Comparison of ENCODE assay signal across 8 cellular contexts in genomic region chrX:39196192-39197102, GRCh38.
DNase-seq lines count a peak whose midpoint lies in the region; ATAC-seq and TF ChIP-seq lines count a peak whose summit lies in the region.

No MANE protein-coding gene starts in this region.

- H3K27me3 Mint-ChIP-seq in GM23338 (ENCODE audit: insufficient read depth, low read depth, poor library complexity): peaks cover 1% of the 10 kb centered on the region
- no peaks in the 10 kb centered on the region for H3K27me3 Mint-ChIP-seq in T-helper 17 cell

- no peak overlapping the region; the same call in 1 of the 2 replicates for H2AFZ ChIP-seq in GM23338
- peak overlapping the region; percentile 52 for H2AFZ ChIP-seq in KMS-11 (ENCODE audit: low read depth)

- H3K36me3 Mint-ChIP-seq in GM23338 (ENCODE audit: low read depth) (no peaks in the 10 kb centered on the region), T-helper 17 cell (ENCODE audit: low read depth) (no peaks in the 10 kb centered on the region)

- ATAC-seq in GM23338 (peak; percentile 35; the same call in 1 of the 3 replicates), T-helper 17 cell (peak; percentile 94)

- H3F3A ChIP-seq in GM23338 (replicated peaks; ENCODE audit: low read depth): no peaks in the 10 kb centered on the region

- peak overlapping the region; percentile 26; the same call in 1 of the 2 replicates for H3K4me2 ChIP-seq in GM23338
- H3K4me2 ChIP-seq in KMS-11: peak overlapping the region; percentile 84

- H3K27ac ChIP-seq in GM23338 (ENCODE audit: low read depth): no peak overlapping the region
- H3K27ac ChIP-seq in KMS-11: peak overlapping the region; percentile 97
- no peak overlapping the region for H3K27ac ChIP-seq in dorsolateral prefrontal cortex

- peak; percentile 19 for DNase-seq in NCI-H1092 treated with DMSO at 0.1 percent for 48 hours (lab: John Stamatoyannopoulos, UW)
- no peak for DNase-seq in NCI-H1092 (lab: John Stamatoyannopoulos, UW)
- peak; percentile 6 for DNase-seq in GM23338 (ENCODE audit: low spot score)
- peak in 1 of 3 donors; percentile 16 for DNase-seq in T-helper 17 cell
- DNase-seq in ecto neural progenitor cell (ENCODE audit: low spot score): peak; percentile 32
- DNase-seq in stimulated activated CD8-positive, alpha-beta memory T cell treated with anti-CD3 and anti-CD28 coated beads, Interleukin-7, amount 100 ng/mL, for 4 hours (ENCODE audit: low read depth in 2 of 2): peak; percentile 19 to 31
- DNase-seq in dorsolateral prefrontal cortex: no peak

- H3K9me3 Mint-ChIP-seq in GM23338: no peaks in the 10 kb centered on the region

- peaks cover 23% of the 10 kb centered on the region for H3K4me1 Mint-ChIP-seq in GM23338
- peaks cover 14% of the 10 kb centered on the region for H3K4me1 Mint-ChIP-seq in T-helper 17 cell

- intact Hi-C loops in dorsolateral prefrontal cortex (cut with DNase I): no loop called here

- H3K9ac ChIP-seq in KMS-11: peak overlapping the region; percentile 58; the same call in 1 of the 2 replicates

- H3K27ac Mint-ChIP-seq in GM23338 (no peak overlapping the region), T-helper 17 cell (peak overlapping the region; percentile 75)

- H3K79me2 ChIP-seq in GM23338 (replicated peaks; ENCODE audit: insufficient read depth) (no peaks in the 10 kb centered on the region), KMS-11 (ENCODE audit: insufficient read depth, low read depth) (no peaks in the 10 kb centered on the region)

- no peak for TF ChIP-seq CTCF in GM23338 (conservative IDR thresholded peaks at IDR 0.05; ENCODE audit: low read depth in 2 of 2)
- no peak for TF ChIP-seq CTCF in KMS-11 (conservative IDR thresholded peaks at IDR 0.05; ENCODE audit: low read depth, low read length)
- no peak for TF ChIP-seq CTCF in dorsolateral prefrontal cortex (IDR thresholded peaks at IDR 0.05 in 54 of 56, conservative IDR thresholded peaks at IDR 0.05 in 2 of 56; ENCODE audit: low read depth in 1 of 56, partially characterized antibody in 56 of 56)

- H3K4me3 ChIP-seq in GM23338 (no peak overlapping the region), KMS-11 (IDR thresholded peaks at IDR 0.05; ENCODE audit: insufficient read depth, low read depth, low read length) (no peak overlapping the region), dorsolateral prefrontal cortex (no peak overlapping the region)

- H3K36me3 ChIP-seq in GM23338 (ENCODE audit: insufficient read depth) (no peaks in the 10 kb centered on the region), KMS-11 (ENCODE audit: insufficient read depth) (no peaks in the 10 kb centered on the region)

- peaks cover 12% of the 10 kb centered on the region; the same call in 1 of the 2 replicates for H3K4me1 ChIP-seq in GM23338 (ENCODE audit: insufficient read depth)
- H3K4me1 ChIP-seq in KMS-11 (ENCODE audit: low read depth, poor library complexity, severe bottlenecking): peaks cover 45% of the 10 kb centered on the region

- no peak overlapping the region for H3K4me3 Mint-ChIP-seq in GM23338
- peak overlapping the region; percentile 83 for H3K4me3 Mint-ChIP-seq in T-helper 17 cell

- no peaks in the 10 kb centered on the region for H3K9me2 ChIP-seq in GM23338 (ENCODE audit: insufficient read depth)

- no peaks in the 10 kb centered on the region for H4K20me1 ChIP-seq in GM23338 (replicated peaks; ENCODE audit: insufficient read depth)
- H4K20me1 ChIP-seq in KMS-11 (ENCODE audit: insufficient read depth): no peaks in the 10 kb centered on the region

- H3K27me3 ChIP-seq in GM23338 (ENCODE audit: insufficient read depth) (no peaks in the 10 kb centered on the region), KMS-11 (ENCODE audit: insufficient read depth, low read depth) (no peaks in the 10 kb centered on the region), dorsolateral prefrontal cortex (peaks cover 0 to 85% (median 21%) of the 10 kb centered on the region in 45 donors)

- no peaks in the 10 kb centered on the region for H3K9me3 ChIP-seq in T-helper 17 cell (ENCODE audit: control insufficient read depth, low read length, poor library complexity, severe bottlenecking)

TF ChIP-seq in GM23338, 12 proteins besides CTCF, POLR2A, EP300 and RAD21 (continues in another document):
- TF ChIP-seq ZNF462 (CRISPR knock-in tag; IDR thresholded peaks at IDR 0.05) (no peak), ZNF331 (CRISPR knock-in tag; IDR thresholded peaks at IDR 0.05; ENCODE audit: low read depth) (no peak), EZH2 (IDR thresholded peaks at IDR 0.05; ENCODE audit: low read depth, unreplicated experiment) (no peak), STAT1 (IDR thresholded peaks at IDR 0.05; ENCODE audit: unreplicated experiment) (no peak), ZNF114 (CRISPR knock-in tag; IDR thresholded peaks at IDR 0.05) (no peak), NANOG (IDR thresholded peaks at IDR 0.05; ENCODE audit: borderline replicate concordance) (no peak), POLR2AphosphoS5 (IDR thresholded peaks at IDR 0.05; ENCODE audit: low read depth) (no peak), JUNB (IDR thresholded peaks at IDR 0.05; ENCODE audit: unreplicated experiment) (no peak)
- TF ChIP-seq, protein P1, sequence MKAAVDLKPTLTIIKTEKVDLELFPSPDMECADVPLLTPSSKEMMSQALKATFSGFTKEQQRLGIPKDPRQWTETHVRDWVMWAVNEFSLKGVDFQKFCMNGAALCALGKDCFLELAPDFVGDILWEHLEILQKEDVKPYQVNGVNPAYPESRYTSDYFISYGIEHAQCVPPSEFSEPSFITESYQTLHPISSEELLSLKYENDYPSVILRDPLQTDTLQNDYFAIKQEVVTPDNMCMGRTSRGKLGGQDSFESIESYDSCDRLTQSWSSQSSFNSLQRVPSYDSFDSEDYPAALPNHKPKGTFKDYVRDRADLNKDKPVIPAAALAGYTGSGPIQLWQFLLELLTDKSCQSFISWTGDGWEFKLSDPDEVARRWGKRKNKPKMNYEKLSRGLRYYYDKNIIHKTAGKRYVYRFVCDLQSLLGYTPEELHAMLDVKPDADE (IDR thresholded peaks at IDR 0.05): no peak

Comparison
In these comparisons a context has a peak if more than half of its experiments do, and no peak if none do; other contexts are left out.
1. DNase-seq: peak in NCI-H1092 treated with DMSO at 0.1 percent for 48 hours (single experiment), GM23338 (single experiment), ecto neural progenitor cell (single experiment) and stimulated activated CD8-positive, alpha-beta memory T cell treated with anti-CD3 and anti-CD28 coated beads, Interleukin-7, amount 100 ng/mL, for 4 hours (2 of 2); none in NCI-H1092 (single experiment) and dorsolateral prefrontal cortex (0 of 10).